2 cellular contexts compared by ENCODE assay signal in genomic region chr11:1048375-1049070, GRCh38.
TF ChIP-seq lines count a peak whose summit lies in the region.

No MANE protein-coding gene starts in this region.

TF ChIP-seq in K562, 482 proteins besides CTCF, POLR2A, EP300 and RAD21:
- TF ChIP-seq FOSL1 (tag; conservative IDR thresholded peaks at IDR 0.05) (no peak), U2AF2 (optimal IDR thresholded peaks at IDR 0.05; ENCODE audit: low read depth, low read length) (no peak), COPS2 (conservative IDR thresholded peaks at IDR 0.05) (no peak), RAD51 (IDR thresholded peaks at IDR 0.05; ENCODE audit: borderline replicate concordance, low read depth) (no peak), ZNF830 (CRISPR knock-in tag; IDR thresholded peaks at IDR 0.05) (no peak), PHF20 (IDR thresholded peaks at IDR 0.05; ENCODE audit: partially characterized antibody) (no peak), ELK1 (CRISPR knock-in tag; IDR thresholded peaks at IDR 0.05) (no peak), ZNF609 (CRISPR knock-in tag; IDR thresholded peaks at IDR 0.05; ENCODE audit: borderline replicate concordance) (no peak), ATF1 (CRISPR knock-in tag; IDR thresholded peaks at IDR 0.05) (no peak), ATF1 (tag; IDR thresholded peaks at IDR 0.05) (no peak), CBX8 (IDR thresholded peaks at IDR 0.05; ENCODE audit: borderline replicate concordance, extremely low read depth, low read depth, low read length, poor library complexity, severe bottlenecking) (no peak), SRSF1 (IDR thresholded peaks at IDR 0.05; ENCODE audit: low read depth, low read length) (no peak)
TF ChIP-seq in K562: peak in this region for 0.

TF ChIP-seq in HepG2, 621 proteins besides CTCF, POLR2A, EP300 and RAD21:
- TF ChIP-seq ZNF224 (CRISPR knock-in tag; IDR thresholded peaks at IDR 0.05) (no peak), STAG1 (CRISPR knock-in tag; IDR thresholded peaks at IDR 0.05) (peak; percentile 36)
TF ChIP-seq in HepG2: peak in this region for 1.
